In the genomic region with DNA sequence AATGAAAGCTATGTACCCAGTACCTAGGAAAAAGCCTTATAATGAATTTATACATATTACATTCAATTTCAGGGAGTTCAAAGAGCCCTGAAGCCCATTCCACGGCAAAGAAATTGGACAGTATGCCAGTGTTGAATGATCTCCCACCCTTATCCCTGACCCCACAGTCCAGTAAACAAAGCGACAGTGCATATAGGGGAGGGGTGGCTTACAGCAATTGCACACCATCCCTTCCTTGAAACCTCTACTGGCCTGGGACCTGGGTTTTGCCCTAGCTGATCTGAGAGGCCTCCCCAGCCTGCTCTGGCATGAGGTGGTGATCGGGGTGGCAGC, we compare ENCODE assay signal across 19 cellular contexts. TPM values are rescaled to one million over a fixed set of nuclear protein-coding genes. Genes with fewer than 3 reads are reported as not detected.
A peak's percentile ranks its signal among the peaks of the same experiment; 100 is the strongest.
DNase-seq lines count a peak whose midpoint lies in the region; ATAC-seq and TF ChIP-seq lines count a peak whose summit lies in the region.
"Had no signal": no experiment of that assay in that cellular context is flagged by ENCODE, and none has a peak within 500 bp of the region (broad histone marks: within the 10 kb centered on the region; RNA-seq: fewer than 3 reads in every experiment).

No MANE protein-coding gene starts in this region.

- ATAC-seq in SK-N-SH treated with all-trans-retinoic acid at 6 μM for 48 hours: peak; percentile 13; the same call in 1 of the 3 replicates
- no peak for ATAC-seq in GM18909 (IDR thresholded peaks at IDR 0.05; ENCODE audit: poor library complexity, unreplicated experiment)
- ATAC-seq: natural killer cell had no signal

- no peaks in the 10 kb centered on the region for H3K9me2 ChIP-seq in SK-N-SH

- no peak overlapping the region for H3K4me2 ChIP-seq in SK-N-SH

- 78% methylated on average over 3 of the region's 3 CpGs for WGBS in SK-N-SH (ENCODE audit: low lambda C conversion rate)
- 75% methylated on average over 3 of the region's 3 CpGs; no CpG with 5 or more reads in 1 of the 2 experiments for WGBS in endodermal cell (ENCODE audit: insufficient coverage in 1 of 2, insufficient read length in 1 of 2), 2 experiments
- WGBS in mesodermal cell (ENCODE audit: insufficient coverage in 2 of 2), 2 experiments: no CpG with 5 or more reads among the region's 3 CpGs
- WGBS in thyroid gland, 2 donors: 84 to 88% methylated on average over 3 of the region's 3 CpGs

- H3F3A ChIP-seq in SK-N-SH (replicated peaks; ENCODE audit: insufficient read depth): no peaks in the 10 kb centered on the region

- CTCF ChIA-PET in SK-N-SH (lab: Yijun Ruan, JAX): interaction anchor here (15.3 to 34.8 kb wide), 2 partner anchors 2 to 16 kb away, joined by 667 read pairs; partner anchors contain the start of genes DDX23 and RND1

- no peak overlapping the region; the same call in 1 of the 2 replicates for H2AFZ ChIP-seq in SK-N-SH (ENCODE audit: low read depth)

- H3K4me1 ChIP-seq in SK-N-SH (ENCODE audit: control insufficient read depth in 1 of 2, insufficient read depth in 2 of 2, low read depth in 1 of 2, low read length in 1 of 2) (peaks cover 5 to 12% of the 10 kb centered on the region in 2 experiments; a peak in 1 of 4 replicates), endodermal cell (ENCODE audit: control insufficient read depth, insufficient read depth, low read length) (peaks cover 18% of the 10 kb centered on the region), mesodermal cell (ENCODE audit: control insufficient read depth, insufficient read depth, low read length, poor library complexity, severe bottlenecking) (peaks cover 35% of the 10 kb centered on the region), thyroid gland (peaks cover 19 to 27% of the 10 kb centered on the region in 2 donors), HAP-1 (peaks cover 17% of the 10 kb centered on the region)
- H3K4me1 ChIP-seq: adrenal gland had no signal

- no peaks in the 10 kb centered on the region for H3K36me3 ChIP-seq in SK-N-SH (replicated peaks in 1 of 2; ENCODE audit: control insufficient read depth in 1 of 2, insufficient read depth in 2 of 2, low read length in 1 of 2)
- H3K36me3 ChIP-seq in endodermal cell (ENCODE audit: control insufficient read depth, insufficient read depth, low read length): no peaks in the 10 kb centered on the region
- H3K36me3 ChIP-seq in mesodermal cell (ENCODE audit: control insufficient read depth, insufficient read depth, low read length): no peaks in the 10 kb centered on the region
- no peaks in the 10 kb centered on the region for H3K36me3 ChIP-seq in thyroid gland
- H3K36me3 ChIP-seq in HAP-1 (replicated peaks): no peaks in the 10 kb centered on the region
- H3K36me3 ChIP-seq: adrenal gland; BLaER1 treated with 17β-estradiol and CSF1 and Interleukin-3, amounts not matched to agents 10 nM and 100 nM; tibial artery had no signal

- peaks cover 8% of the 10 kb centered on the region for H3K27me3 Mint-ChIP-seq in endodermal cell (ENCODE audit: insufficient read depth)

- H3K27ac Mint-ChIP-seq in endodermal cell: peak overlapping the region; percentile 98
- H3K27ac Mint-ChIP-seq: natural killer cell had no signal

- peaks cover 42% of the 10 kb centered on the region for H3K4me1 Mint-ChIP-seq in endodermal cell

- TF ChIP-seq POLR2A in thyroid gland (IDR thresholded peaks at IDR 0.05): no peak

- DNase-seq in SK-N-SH: no peak
- DNase-seq in endodermal cell: no peak
- DNase-seq in thyroid gland: no peak
- no peak for DNase-seq in DMS114 treated with DMSO at 0.1 percent for 48 hours (lab: John Stamatoyannopoulos, UW; ENCODE audit: unreplicated experiment)
- DNase-seq in HAP-1 (ENCODE audit: low spot score in 2 of 2): no peak
- DNase-seq: 8988T; DMS79 treated with DMSO at 0.1 percent for 48 hours; natural killer cell; NCI-H1694 treated with DMSO at 0.1 percent for 48 hours; OCI-M1; stimulated activated CD4-positive, alpha-beta T cell treated with anti-CD3 and anti-CD28 coated beads, Interleukin-4, amount 100 ng/mL, for 1 hour; stimulated activated CD8-positive, alpha-beta memory T cell treated with anti-CD3 and anti-CD28 coated beads, Interleukin-4, amount 100 ng/mL, for 48 hours had no signal

- no peak for TF ChIP-seq EP300 in SK-N-SH (IDR thresholded peaks at IDR 0.05; ENCODE audit: borderline replicate concordance in 1 of 2, low read depth in 1 of 2, low read length in 1 of 2)

- H3K27me3 ChIP-seq in SK-N-SH (ENCODE audit: insufficient read depth) (peaks cover 4% of the 10 kb centered on the region; the same call in 1 of the 2 replicates), endodermal cell (ENCODE audit: control insufficient read depth, insufficient read depth, low read length, poor library complexity, severe bottlenecking) (no peaks in the 10 kb centered on the region), thyroid gland (no peaks in the 10 kb centered on the region), HAP-1 (ENCODE audit: low read depth) (peaks cover 5% of the 10 kb centered on the region)
- H3K27me3 ChIP-seq: adrenal gland had no signal

- POLR2A ChIA-PET in SK-N-SH (lab: Yijun Ruan, JAX): interaction anchor here (2.2 kb wide), 1 partner anchor 17 kb away, joined by 7 read pairs; no protein-coding TSS in a partner anchor

- H4K20me1 ChIP-seq in SK-N-SH (ENCODE audit: insufficient read depth): no peaks in the 10 kb centered on the region
- H4K20me1 ChIP-seq: BLaER1 treated with 17β-estradiol and CSF1 and Interleukin-3, amounts not matched to agents 10 nM and 100 nM had no signal

- H3K36me3 Mint-ChIP-seq in endodermal cell (ENCODE audit: low read depth): no peaks in the 10 kb centered on the region
- H3K36me3 Mint-ChIP-seq: natural killer cell had no signal

- H3K9me3 ChIP-seq in SK-N-SH (no peaks in the 10 kb centered on the region), endodermal cell (ENCODE audit: control insufficient read depth, low read length) (no peaks in the 10 kb centered on the region), mesodermal cell (ENCODE audit: control insufficient read depth, low read length) (no peaks in the 10 kb centered on the region), thyroid gland (no peaks in the 10 kb centered on the region), HAP-1 (no peaks in the 10 kb centered on the region)
- H3K9me3 ChIP-seq: adrenal gland; BLaER1 treated with 17β-estradiol and CSF1 and Interleukin-3, amounts not matched to agents 10 nM and 100 nM; tibial artery had no signal

- no peak for TF ChIP-seq RAD21 in SK-N-SH (IDR thresholded peaks at IDR 0.05; ENCODE audit: low read length)

- H3K9me3 Mint-ChIP-seq in endodermal cell: no peaks in the 10 kb centered on the region
- H3K9me3 Mint-ChIP-seq: dendritic cell treated with granulocyte-macrophage colony-stimulating factor and Interleukin-4, amounts not matched to agents 40 ng/mL and 50 ng/mL, for 4 days; natural killer cell had no signal

- peak overlapping the region; percentile 43 for H3K4me3 Mint-ChIP-seq in endodermal cell
- H3K4me3 Mint-ChIP-seq: natural killer cell had no signal

- no peaks in the 10 kb centered on the region for H3K79me2 ChIP-seq in SK-N-SH (ENCODE audit: insufficient read depth)

- in situ Hi-C loops in HAP-1 (cut with MboI; ENCODE audit: low sequenced_read_pairs): no loop called here

- TF ChIP-seq CTCF in SK-N-SH (IDR thresholded peaks at IDR 0.05): no peak
- TF ChIP-seq CTCF in endodermal cell (conservative IDR thresholded peaks at IDR 0.05): no peak
- TF ChIP-seq CTCF in thyroid gland (IDR thresholded peaks at IDR 0.05): no peak

- H3K4me3 ChIP-seq in SK-N-SH (ENCODE audit: low read depth in 2 of 2, low read length in 1 of 2) (no peak overlapping the region), endodermal cell (ENCODE audit: low read length) (peak overlapping the region; percentile 67), mesodermal cell (ENCODE audit: extremely low read depth, insufficient read depth, low read length, poor library complexity, severe bottlenecking) (no peak overlapping the region), thyroid gland (replicated peaks in 1 of 3) (no peak overlapping the region), HAP-1 (no peak overlapping the region)
- H3K4me3 ChIP-seq: BLaER1 treated with 17β-estradiol and CSF1 and Interleukin-3, amounts not matched to agents 10 nM and 100 nM had no signal

- intact Hi-C loops in thyroid gland (cut with DNase I): no loop called here

- H3K9ac ChIP-seq in SK-N-SH (no peak overlapping the region), endodermal cell (ENCODE audit: extremely low read depth, low read length, poor library complexity, severe bottlenecking) (peak overlapping the region; percentile 83)
- H3K9ac ChIP-seq: BLaER1 treated with 17β-estradiol and CSF1 and Interleukin-3, amounts not matched to agents 10 nM and 100 nM had no signal

- H3K27ac ChIP-seq in SK-N-SH (ENCODE audit: low read depth in 2 of 2, low read length in 1 of 2) (no peak overlapping the region), endodermal cell (ENCODE audit: low read depth, low read length) (peak overlapping the region; percentile 98), mesodermal cell (ENCODE audit: low read depth, low read length, severe bottlenecking) (peak overlapping the region; percentile 93), thyroid gland (peak overlapping the region; percentile 69 to 94 (median 72))
- H3K27ac ChIP-seq: BLaER1 treated with 17β-estradiol and CSF1 and Interleukin-3, amounts not matched to agents 10 nM and 100 nM; tibial artery had no signal

RNA-seq across cellular contexts. Expression of gene RND1, which starts 17.3 kb away (rescaled TPM):
- polyA plus RNA-seq in SK-N-SH (2012; rRNA removed): 0.19 and 0.39 TPM in 2 replicates
- 0.13 and 0.28 TPM in 2 replicates for polyA plus RNA-seq in SK-N-SH (2012; cell fraction: cytosol; rRNA removed)
- polyA plus RNA-seq in SK-N-SH (2012; cell fraction: nucleus; rRNA removed): 0.25 and 0.26 TPM in 2 replicates
- total RNA-seq in endodermal cell (10 to 100 TPM; 10.7 to 18.9 TPM), thyroid gland (1 to 10 TPM in 3 of 4 donors, under 1 TPM in 1; 0.68 to 3.0 (median 1.6) TPM)
- 21.7 TPM for polyA plus RNA-seq in endodermal cell (2013, experiment 1 of 2)
- polyA plus RNA-seq in endodermal cell (2013, experiment 2 of 2): 19.7 TPM
- 4.2 TPM for polyA plus RNA-seq in mesodermal cell (2013, experiment 1 of 2)
- polyA plus RNA-seq in mesodermal cell (2013, experiment 2 of 2): 5.8 TPM

RNA-seq across cellular contexts. Expression of gene DDX23, which starts 31.0 kb away (rescaled TPM):
- 50.4 and 52.5 TPM in 2 replicates for polyA plus RNA-seq in SK-N-SH (2012; rRNA removed)
- 42.8 and 43.9 TPM in 2 replicates for polyA plus RNA-seq in SK-N-SH (2012; cell fraction: cytosol; rRNA removed)
- 125 and 129 TPM in 2 replicates for polyA plus RNA-seq in SK-N-SH (2012; cell fraction: nucleus; rRNA removed)
- total RNA-seq in endodermal cell: 100 to 1,000 TPM in 1 of 2 donors, 10 to 100 TPM in 1; 98.5 to 108 TPM
- 61.8 TPM for polyA plus RNA-seq in endodermal cell (2013, experiment 1 of 2)
- 61.8 TPM for polyA plus RNA-seq in endodermal cell (2013, experiment 2 of 2)
- 55.7 TPM for polyA plus RNA-seq in mesodermal cell (2013, experiment 1 of 2)
- polyA plus RNA-seq in mesodermal cell (2013, experiment 2 of 2): 50.3 TPM
- 10 to 100 TPM; 59.4 to 88.2 (median 70.9) TPM for total RNA-seq in thyroid gland

RNA-seq across cellular contexts. Expression of gene FKBP11, which starts 42.4 kb away (rescaled TPM):
- polyA plus RNA-seq in SK-N-SH (2012; rRNA removed): 23.7 and 28.5 TPM in 2 replicates
- polyA plus RNA-seq in SK-N-SH (2012; cell fraction: cytosol; rRNA removed): 12.1 and 14.1 TPM in 2 replicates
- 144 and 155 TPM in 2 replicates for polyA plus RNA-seq in SK-N-SH (2012; cell fraction: nucleus; rRNA removed)
- 10 to 100 TPM; 30.1 to 30.7 TPM for total RNA-seq in endodermal cell
- polyA plus RNA-seq in endodermal cell (2013, experiment 1 of 2): 17.4 TPM
- 17.0 TPM for polyA plus RNA-seq in endodermal cell (2013, experiment 2 of 2)
- 18.6 TPM for polyA plus RNA-seq in mesodermal cell (2013, experiment 1 of 2)
- polyA plus RNA-seq in mesodermal cell (2013, experiment 2 of 2): 19.8 TPM
- total RNA-seq in thyroid gland: 10 to 100 TPM in 3 of 4 donors, 1 to 10 TPM in 1; 9.0 to 20.1 (median 16.5) TPM

Comparison
In these comparisons a context has a peak if more than half of its experiments do, and no peak if none do; other contexts are left out.
1. H3K27ac ChIP-seq: peak in endodermal cell (single experiment), mesodermal cell (single experiment) and thyroid gland (3 of 3); none in SK-N-SH (0 of 2).